In genomic region chr18:39841133-39842041, GRCh38 we compare ENCODE assay signal across 9 cellular contexts.
DNase-seq lines count a peak whose midpoint lies in the region; ATAC-seq, FAIRE-seq and TF ChIP-seq lines count a peak whose summit lies in the region.
"Had no signal": no experiment of that assay in that cellular context is flagged by ENCODE, and none has a peak within 500 bp of the region (broad histone marks: within the 10 kb centered on the region; RNA-seq: fewer than 3 reads in every experiment).

No MANE protein-coding gene starts in this region.

- H3K27ac ChIP-seq in gastroesophageal sphincter = peak overlapping the region in 1 of 4 donors; percentile 38

- no peak for FAIRE-seq in GM19239 (lab: Jason Lieb, UNC)
- FAIRE-seq: GM18507 had no signal

- no peak for TF ChIP-seq EP300 in gastroesophageal sphincter (IDR thresholded peaks at IDR 0.05)

- H3K9me3 ChIP-seq in gastroesophageal sphincter = no peaks in the 10 kb centered on the region

- peak overlapping the region; percentile 6 to 43 for H3K4me3 ChIP-seq in gastroesophageal sphincter

- peaks cover 0 to 22% (median 19%) of the 10 kb centered on the region in 3 donors for H3K4me1 ChIP-seq in gastroesophageal sphincter

- no peaks in the 10 kb centered on the region for H3K36me3 ChIP-seq in gastroesophageal sphincter

- WGBS in gastroesophageal sphincter (ENCODE audit: low coverage in 1 of 2), 2 donors = 3 to 7% methylated on average over 8 to 13 of the region's 46 CpGs

- peak in 1 of 4 experiments; percentile 60 for TF ChIP-seq CTCF in gastroesophageal sphincter (IDR thresholded peaks at IDR 0.05)

- no peak for TF ChIP-seq POLR2A in gastroesophageal sphincter (IDR thresholded peaks at IDR 0.05)

- H3K27me3 ChIP-seq in gastroesophageal sphincter = no peaks in the 10 kb centered on the region

- peak; percentile 60 for ATAC-seq in gastroesophageal sphincter
- no peak for ATAC-seq in HG03378 (IDR thresholded peaks at IDR 0.05; ENCODE audit: unreplicated experiment)

- peak in 13 of 14 donors; percentile 21 to 79 (median 55) for DNase-seq in C1 segment of cervical spinal cord (lab: John Stamatoyannopoulos, UW)
- DNase-seq in NCI-H1092 (lab: John Stamatoyannopoulos, UW) = peak; percentile 88
- DNase-seq in SW480 (ENCODE audit: low spot score) = peak; percentile 69
- peak in 54 of 56 donors; percentile 8 to 84 (median 52) for DNase-seq in nucleus accumbens (lab: John Stamatoyannopoulos, UW)
- no peak for DNase-seq in GM19239 (ENCODE audit: insufficient read length, low spot score)
- no peak for DNase-seq in NAMALWA (ENCODE audit: low spot score)

Comparison
In these comparisons a context has a peak if more than half of its experiments do, and no peak if none do; other contexts are left out.
1. DNase-seq: peak in C1 segment of cervical spinal cord (13 of 14), NCI-H1092 (single experiment), SW480 (single experiment) and nucleus accumbens (54 of 56); none in GM19239 (single experiment) and NAMALWA (single experiment).